ENCODE assay signal across 19 cellular contexts in genomic region chr7:122413339-122413738, GRCh38.
A peak's percentile ranks its signal among the peaks of the same experiment; 100 is the strongest.
DNase-seq lines count a peak whose midpoint lies in the region; ATAC-seq and TF ChIP-seq lines count a peak whose summit lies in the region.
"Had no signal": no experiment of that assay in that cellular context is flagged by ENCODE, and none has a peak within 500 bp of the region (broad histone marks: within the 10 kb centered on the region; RNA-seq: fewer than 3 reads in every experiment).

No MANE protein-coding gene starts in this region.

- no peaks in the 10 kb centered on the region for H3K79me2 ChIP-seq in KMS-11 (ENCODE audit: insufficient read depth, low read depth)

- peak overlapping the region; percentile 11; the same call in 1 of the 2 replicates for H2AFZ ChIP-seq in KMS-11 (ENCODE audit: low read depth)

- no peak for TF ChIP-seq CTCF in KMS-11 (conservative IDR thresholded peaks at IDR 0.05; ENCODE audit: low read depth, low read length)
- TF ChIP-seq CTCF in lower lobe of right lung (IDR thresholded peaks at IDR 0.05) = no peak

- intact Hi-C loops in lower lobe of right lung (cut with DNase I) = no loop called here
- intact Hi-C loops in naive thymus-derived CD4-positive, alpha-beta T cell (cut with micrococcal nuclease) = no loop called here

- POLR2A ChIA-PET in naive thymus-derived CD4-positive, alpha-beta T cell (lab: Charles Lee) = no interaction called here

- H3K4me1 ChIP-seq in BLaER1 (peaks cover 32% of the 10 kb centered on the region), KMS-11 (ENCODE audit: low read depth, poor library complexity, severe bottlenecking) (peaks cover 94% of the 10 kb centered on the region), lower lobe of right lung (peaks cover 10% of the 10 kb centered on the region)
- no peaks in the 10 kb centered on the region for H3K4me1 ChIP-seq in naive thymus-derived CD4-positive, alpha-beta T cell (ENCODE audit: control insufficient read depth in 2 of 2, insufficient read depth in 2 of 2, low read length in 2 of 2)

- in situ Hi-C loops in G401 (cut with HindIII; ENCODE audit: low sequenced_read_pairs) = no loop called here

- H3K27me3 Mint-ChIP-seq in naive thymus-derived CD4-positive, alpha-beta T cell = no peaks in the 10 kb centered on the region
- H3K27me3 Mint-ChIP-seq: CD4-positive, CD25-positive, alpha-beta regulatory T cell had no signal

- H3K9ac ChIP-seq in BLaER1 (no peak overlapping the region), KMS-11 (peak overlapping the region; percentile 41; the same call in 1 of the 2 replicates)

- no peak overlapping the region for H3K27ac ChIP-seq in BLaER1
- H3K27ac ChIP-seq in KMS-11 = peak overlapping the region; percentile 86
- H3K27ac ChIP-seq in lower lobe of right lung = no peak overlapping the region
- no peak overlapping the region for H3K27ac ChIP-seq in naive thymus-derived CD4-positive, alpha-beta T cell (ENCODE audit: low read depth, low read length)

- H3K27ac Mint-ChIP-seq in naive thymus-derived CD4-positive, alpha-beta T cell = no peak overlapping the region
- H3K27ac Mint-ChIP-seq: CD4-positive, CD25-positive, alpha-beta regulatory T cell had no signal

- DNase-seq in NCI-H2107 treated with DMSO at 0.1 percent for 48 hours (lab: John Stamatoyannopoulos, UW; ENCODE audit: unreplicated experiment) (peak; percentile 85), lower lobe of right lung (no peak), G401 (ENCODE audit: low spot score) (no peak), NAMALWA (ENCODE audit: low spot score) (no peak)
- no peak for DNase-seq in naive thymus-derived CD4-positive, alpha-beta T cell
- DNase-seq: ACHN; AML-193; CD4-positive, CD25-positive, alpha-beta regulatory T cell; H7; MG63; NCI-H1092 treated with DMSO at 0.1 percent for 48 hours; NCI-H2081 treated with DMSO at 0.1 percent for 48 hours; NCI-H524; RPMI8226; SIG-M5 had no signal

- peak; percentile 19 to 40 for ATAC-seq in lower lobe of right lung
- ATAC-seq in naive thymus-derived CD4-positive, alpha-beta T cell = no peak
- no peak for ATAC-seq in HG03045 (IDR thresholded peaks at IDR 0.05; ENCODE audit: unreplicated experiment)
- ATAC-seq: HepG2 had no signal

- no peaks in the 10 kb centered on the region for H4K20me1 ChIP-seq in BLaER1
- no peaks in the 10 kb centered on the region for H4K20me1 ChIP-seq in KMS-11 (ENCODE audit: insufficient read depth)

- no peaks in the 10 kb centered on the region for H3K27me3 ChIP-seq in BLaER1
- H3K27me3 ChIP-seq in KMS-11 (ENCODE audit: insufficient read depth, low read depth) = no peaks in the 10 kb centered on the region
- no peaks in the 10 kb centered on the region for H3K27me3 ChIP-seq in lower lobe of right lung (ENCODE audit: low read depth)
- H3K27me3 ChIP-seq in naive thymus-derived CD4-positive, alpha-beta T cell (ENCODE audit: control insufficient read depth in 2 of 2, insufficient read depth in 2 of 2, low read length in 2 of 2) = no peaks in the 10 kb centered on the region
- H3K27me3 ChIP-seq: MG63 had no signal

- no peaks in the 10 kb centered on the region for H3K4me1 Mint-ChIP-seq in naive thymus-derived CD4-positive, alpha-beta T cell
- H3K4me1 Mint-ChIP-seq: CD4-positive, CD25-positive, alpha-beta regulatory T cell had no signal

- H3K36me3 ChIP-seq in BLaER1 = no peaks in the 10 kb centered on the region
- no peaks in the 10 kb centered on the region for H3K36me3 ChIP-seq in KMS-11 (ENCODE audit: insufficient read depth)
- H3K36me3 ChIP-seq in lower lobe of right lung = peaks cover 13% of the 10 kb centered on the region
- H3K36me3 ChIP-seq in naive thymus-derived CD4-positive, alpha-beta T cell (ENCODE audit: control insufficient read depth in 2 of 3, insufficient read depth in 3 of 3, low read length in 3 of 3) = no peaks in the 10 kb centered on the region
- H3K36me3 ChIP-seq: MG63 had no signal

- H3K4me2 ChIP-seq in BLaER1 (peak overlapping the region; percentile 26; the same call in 1 of the 2 replicates), KMS-11 (peak overlapping the region; percentile 70)

- no peaks in the 10 kb centered on the region for H3K36me3 Mint-ChIP-seq in naive thymus-derived CD4-positive, alpha-beta T cell
- H3K36me3 Mint-ChIP-seq: CD4-positive, CD25-positive, alpha-beta regulatory T cell had no signal

- no peak overlapping the region for H3K4me3 Mint-ChIP-seq in naive thymus-derived CD4-positive, alpha-beta T cell
- H3K4me3 Mint-ChIP-seq: CD4-positive, CD25-positive, alpha-beta regulatory T cell had no signal

- no peak overlapping the region for H3K4me3 ChIP-seq in BLaER1
- H3K4me3 ChIP-seq in KMS-11 (IDR thresholded peaks at IDR 0.05; ENCODE audit: insufficient read depth, low read depth, low read length) = no peak overlapping the region
- H3K4me3 ChIP-seq in lower lobe of right lung = no peak overlapping the region
- H3K4me3 ChIP-seq in naive thymus-derived CD4-positive, alpha-beta T cell (ENCODE audit: low read length) = no peak overlapping the region
- H3K4me3 ChIP-seq: MG63 had no signal

- H3K9me3 Mint-ChIP-seq in naive thymus-derived CD4-positive, alpha-beta T cell = peaks cover 0 to 8% (median 4%) of the 10 kb centered on the region in 11 donors

- CTCF ChIA-PET in naive thymus-derived CD4-positive, alpha-beta T cell (lab: Charles Lee) = no interaction called here

- H3K9me3 ChIP-seq in BLaER1 (no peaks in the 10 kb centered on the region), lower lobe of right lung (no peaks in the 10 kb centered on the region)
- no peaks in the 10 kb centered on the region for H3K9me3 ChIP-seq in naive thymus-derived CD4-positive, alpha-beta T cell (ENCODE audit: control insufficient read depth in 2 of 3, low read length in 3 of 3)
- H3K9me3 ChIP-seq: MG63 had no signal

Comparison
In these comparisons a context has a peak if more than half of its experiments do, and no peak if none do; other contexts are left out.
1. ATAC-seq: peak in lower lobe of right lung (2 of 2); none in naive thymus-derived CD4-positive, alpha-beta T cell (single experiment) and HG03045 (single experiment).